Comparison of ENCODE assay signal across 13 cellular contexts in genomic region chr5:38794986-38795385, GRCh38. TPM values are rescaled to one million over a fixed set of nuclear protein-coding genes. Genes with fewer than 3 reads are reported as not detected.
DNase-seq lines count a peak whose midpoint lies in the region; ATAC-seq and TF ChIP-seq lines count a peak whose summit lies in the region.
"Had no signal": no experiment of that assay in that cellular context is flagged by ENCODE, and none has a peak within 500 bp of the region (broad histone marks: within the 10 kb centered on the region; RNA-seq: fewer than 3 reads in every experiment).

No MANE protein-coding gene starts in this region.

- no peak overlapping the region for H2AFZ ChIP-seq in ACC112 (ENCODE audit: low read length, unreplicated experiment)

- H3K27ac ChIP-seq in ACC112 (ENCODE audit: low read depth, low read length) = 0 out of 2 replicates have a peak overlapping the region, but pooled peaks have one; percentile 72
- peak overlapping the region in 3 of 4 donors; percentile 22 to 69 (median 58) for H3K27ac ChIP-seq in esophagus muscularis mucosa (replicated peaks in 1 of 4)
- H3K27ac ChIP-seq in stomach smooth muscle (ENCODE audit: low read length) = peak overlapping the region; percentile 1
- H3K27ac ChIP-seq: C4-2B had no signal

- no peak overlapping the region for H3K27ac Mint-ChIP-seq in activated naive CD8-positive, alpha-beta T cell treated with anti-CD3 and anti-CD28 coated beads for 36 hours
- no peak overlapping the region for H3K27ac Mint-ChIP-seq in glutamatergic neuron (ENCODE audit: unreplicated experiment)
- H3K27ac Mint-ChIP-seq: CD4-positive, alpha-beta T cell; H9 had no signal

- TF ChIP-seq CTCF in esophagus muscularis mucosa (IDR thresholded peaks at IDR 0.05) = no peak
- TF ChIP-seq CTCF in glutamatergic neuron (IDR thresholded peaks at IDR 0.05; ENCODE audit: partially characterized antibody, unreplicated experiment) = no peak

- H3K27me3 ChIP-seq in ACC112 (ENCODE audit: insufficient read depth, low read length) (no peaks in the 10 kb centered on the region), esophagus muscularis mucosa (no peaks in the 10 kb centered on the region), stomach smooth muscle (ENCODE audit: control insufficient read depth in 1 of 2, insufficient read depth in 2 of 2, low read length in 2 of 2) (no peaks in the 10 kb centered on the region)

- H3K4me3 ChIP-seq in ACC112 (ENCODE audit: low read depth, low read length) (no peak overlapping the region), esophagus muscularis mucosa (no peak overlapping the region), stomach smooth muscle (ENCODE audit: low read length in 2 of 2) (no peak overlapping the region)

- no peak overlapping the region for H3K4me3 Mint-ChIP-seq in activated naive CD8-positive, alpha-beta T cell treated with anti-CD3 and anti-CD28 coated beads for 36 hours
- H3K4me3 Mint-ChIP-seq in glutamatergic neuron (ENCODE audit: unreplicated experiment) = no peak overlapping the region
- H3K4me3 Mint-ChIP-seq: CD4-positive, alpha-beta T cell; H9 had no signal

- TF ChIP-seq EP300 in esophagus muscularis mucosa (IDR thresholded peaks at IDR 0.05) = no peak

- no peaks in the 10 kb centered on the region for H3K9me3 Mint-ChIP-seq in activated naive CD8-positive, alpha-beta T cell treated with anti-CD3 and anti-CD28 coated beads for 36 hours
- peaks cover 3% of the 10 kb centered on the region for H3K9me3 Mint-ChIP-seq in glutamatergic neuron (ENCODE audit: unreplicated experiment)
- H3K9me3 Mint-ChIP-seq: CD4-positive, alpha-beta T cell; H9 had no signal

- H3K36me3 ChIP-seq in ACC112 (ENCODE audit: insufficient read depth, low read length) (no peaks in the 10 kb centered on the region), esophagus muscularis mucosa (no peaks in the 10 kb centered on the region), stomach smooth muscle (ENCODE audit: control insufficient read depth in 2 of 2, insufficient read depth in 2 of 2, low read length in 2 of 2) (no peaks in the 10 kb centered on the region)

- TF ChIP-seq POLR2A in esophagus muscularis mucosa (IDR thresholded peaks at IDR 0.05; ENCODE audit: low read depth) = no peak

- H3K79me2 ChIP-seq in ACC112 (ENCODE audit: control insufficient read depth, insufficient read depth, low read length, unreplicated experiment) = no peaks in the 10 kb centered on the region

- H3K9me3 ChIP-seq in esophagus muscularis mucosa = no peaks in the 10 kb centered on the region
- H3K9me3 ChIP-seq in stomach smooth muscle (ENCODE audit: control insufficient read depth in 2 of 2, low read length in 2 of 2) = no peaks in the 10 kb centered on the region
- H3K9me3 ChIP-seq: Caco-2 had no signal

- no peak for ATAC-seq in HG03280 (IDR thresholded peaks at IDR 0.05; ENCODE audit: unreplicated experiment)

- H3K4me1 ChIP-seq in ACC112 (ENCODE audit: control insufficient read depth, insufficient read depth, low read length, unreplicated experiment) (peaks cover 20% of the 10 kb centered on the region), esophagus muscularis mucosa (peaks cover 19 to 45% (median 35%) of the 10 kb centered on the region in 4 donors), stomach smooth muscle (ENCODE audit: control insufficient read depth, insufficient read depth, low read length) (peaks cover under 1% of the 10 kb centered on the region)
- H3K4me1 ChIP-seq: Caco-2 had no signal

- WGBS in esophagus muscularis mucosa = 77% methylated on average over 5 of the region's 5 CpGs

- DNase-seq in LHCN-M2 (ENCODE audit: low read depth) (peak; percentile 18), esophagus muscularis mucosa (ENCODE audit: extremely low spot score) (no peak), glutamatergic neuron (no peak), NCI-H82 treated with DMSO at 0.1 percent for 48 hours (lab: John Stamatoyannopoulos, UW; ENCODE audit: unreplicated experiment) (no peak)
- no peak for DNase-seq in activated naive CD8-positive, alpha-beta T cell treated with anti-CD3 and anti-CD28 coated beads for 36 hours
- DNase-seq: AML-193; Caco-2; CD4-positive, alpha-beta T cell; H9 had no signal

- H3K4me1 Mint-ChIP-seq in activated naive CD8-positive, alpha-beta T cell treated with anti-CD3 and anti-CD28 coated beads for 36 hours = peaks cover 4% of the 10 kb centered on the region
- peaks cover 2% of the 10 kb centered on the region for H3K4me1 Mint-ChIP-seq in glutamatergic neuron (ENCODE audit: low read depth, unreplicated experiment)
- H3K4me1 Mint-ChIP-seq: H9 had no signal

- peaks cover 34% of the 10 kb centered on the region for H3K27me3 Mint-ChIP-seq in activated naive CD8-positive, alpha-beta T cell treated with anti-CD3 and anti-CD28 coated beads for 36 hours
- H3K27me3 Mint-ChIP-seq in glutamatergic neuron (ENCODE audit: unreplicated experiment) = no peaks in the 10 kb centered on the region

- H3K9ac ChIP-seq in stomach smooth muscle (ENCODE audit: low read length in 2 of 2) = no peak overlapping the region

- H3K36me3 Mint-ChIP-seq in activated naive CD8-positive, alpha-beta T cell treated with anti-CD3 and anti-CD28 coated beads for 36 hours = no peaks in the 10 kb centered on the region
- no peaks in the 10 kb centered on the region for H3K36me3 Mint-ChIP-seq in glutamatergic neuron (ENCODE audit: unreplicated experiment)

- intact Hi-C loops in esophagus muscularis mucosa (cut with DNase I) = no loop called here

RNA-seq across cellular contexts. Expression of gene OSMR, which starts 50.8 kb away (rescaled TPM):
- total RNA-seq in LHCN-M2 (2014; rRNA removed) = 20.2 and 28.1 TPM in 2 replicates
- 13.3 TPM for polyA plus RNA-seq in LHCN-M2 (2012)
- total RNA-seq in esophagus muscularis mucosa = 10 to 100 TPM; 33.2 to 69.7 (median 43.9) TPM
- total RNA-seq in activated naive CD8-positive, alpha-beta T cell treated with anti-CD3 and anti-CD28 coated beads for 36 hours = not detected
- not detected for total RNA-seq in glutamatergic neuron (ENCODE audit: unreplicated experiment)
- total RNA-seq: CD4-positive, alpha-beta T cell had no signal

Comparison
In these comparisons a context has a peak if more than half of its experiments do, and no peak if none do; other contexts are left out.
1. H3K27ac ChIP-seq: peak in every context shown above with its lines; median percentile 72 in ACC112; 58 in esophagus muscularis mucosa; 1 in stomach smooth muscle.
2. RNA of gene OSMR, which starts 50.8 kb away (total RNA-seq): 33.2 to 69.7 TPM in esophagus muscularis mucosa and 20.2 to 28.1 TPM in LHCN-M2; not detected in activated naive CD8-positive, alpha-beta T cell treated with anti-CD3 and anti-CD28 coated beads for 36 hours and not detected in glutamatergic neuron (single experiment); every median in the first group is over 10 times any median in the second.